In the genomic region with DNA sequence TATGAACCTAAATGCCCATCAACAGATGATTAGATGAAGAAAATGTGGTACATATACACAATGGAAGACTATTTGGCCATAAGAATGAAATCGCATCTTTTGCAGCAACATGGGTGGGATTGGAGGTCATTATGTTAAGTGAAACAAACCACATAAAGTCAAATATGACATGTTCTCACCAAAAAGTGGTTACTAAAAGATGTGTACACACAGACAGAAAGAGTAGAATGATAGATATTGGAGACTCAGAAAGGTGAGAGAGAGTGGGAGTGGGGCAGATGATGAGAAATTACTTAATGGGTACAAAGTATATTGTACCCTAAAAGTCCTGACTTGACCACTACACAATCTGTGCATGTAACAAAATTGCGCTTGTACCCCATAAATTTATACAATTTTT, we compare ENCODE assay signal across 35 cellular contexts. TPM values are rescaled to one million over a fixed set of nuclear protein-coding genes. Genes with fewer than 3 reads are reported as not detected.
"Had no signal": no experiment of that assay in that cellular context is flagged by ENCODE, and none has a peak within 500 bp of the region (broad histone marks: within the 10 kb centered on the region; RNA-seq: fewer than 3 reads in every experiment).

No MANE protein-coding gene starts in this region.

- H3K27me3 Mint-ChIP-seq: activated CD4-positive, alpha-beta memory T cell treated with anti-CD3 and anti-CD28 coated beads for 36 hours; activated CD8-positive, alpha-beta T cell treated with anti-CD3 and anti-CD28 coated beads for 36 hours; activated naive CD8-positive, alpha-beta T cell treated with anti-CD3 and anti-CD28 coated beads, Interleukin-2, amount 10 ng/mL, durations not matched to agents 7 days and 5 days; activated T-cell treated with anti-CD3 and anti-CD28 coated beads, Interleukin-2, amount 50 U/mL, for 24 hours had no signal

- H3K27ac Mint-ChIP-seq: activated B cell treated with CpG ODN at 0.5 μM for 24 hours; activated CD4-positive, alpha-beta memory T cell treated with anti-CD3 and anti-CD28 coated beads for 36 hours; activated CD4-positive, alpha-beta T cell treated with anti-CD3 and anti-CD28 coated beads, Interleukin-2, amount 10 ng/mL, durations not matched to agents 24 days and 14 days; activated CD8-positive, alpha-beta T cell treated with anti-CD3 and anti-CD28 coated beads for 36 hours; activated naive CD4-positive, alpha-beta T cell treated with anti-CD3 and anti-CD28 coated beads for 36 hours; activated naive CD4-positive, alpha-beta T cell treated with anti-CD3 and anti-CD28 coated beads, Interleukin-2, amount 50 U/mL, for 72 hours; activated naive CD8-positive, alpha-beta T cell treated with anti-CD3 and anti-CD28 coated beads, Interleukin-2, amount 10 ng/mL, durations not matched to agents 7 days and 5 days; activated T-cell treated with anti-CD3 and anti-CD28 coated beads, Interleukin-2, amount 50 U/mL, for 24 hours; activated T-helper 1 cell treated with anti-CD3 and anti-CD28 coated beads, Interleukin-12 subunit alpha, Interleukin-12 subunit beta, Interleukin-2, Interleukin-4 antibody, amounts not matched to agents 30 ng/mL and 10 ng/mL and 1 ng/mL, durations not matched to agents 14 hours and 24 hours and 36 hours; activated T-helper 17 cell treated with anti-CD3 and anti-CD28 coated beads, Interleukin-2, amount 50 U/mL, for 72 hours; T-cell; T-helper 2 cell treated with Interferon-gamma antibody and Interleukin-4, amounts not matched to agents 5 μg/mL and 100 μg/mL, for 36 hours had no signal

- H3K36me3 Mint-ChIP-seq: activated CD4-positive, alpha-beta memory T cell treated with anti-CD3 and anti-CD28 coated beads for 36 hours; activated naive CD4-positive, alpha-beta T cell treated with anti-CD3 and anti-CD28 coated beads, Interleukin-2, amount 50 U/mL, for 72 hours; T-cell had no signal

- H3K27me3 ChIP-seq: body of pancreas, brain microvascular endothelial cell, breast epithelium had no signal

- H3K9me3 Mint-ChIP-seq: activated CD4-positive, alpha-beta T cell treated with anti-CD3 and anti-CD28 coated beads, Interleukin-2, amount 10 ng/mL, durations not matched to agents 24 days and 14 days; activated naive CD4-positive, alpha-beta T cell treated with anti-CD3 and anti-CD28 coated beads for 36 hours; activated naive CD4-positive, alpha-beta T cell treated with anti-CD3 and anti-CD28 coated beads, Interleukin-2, amount 50 U/mL, for 72 hours; activated T-helper 1 cell treated with anti-CD3 and anti-CD28 coated beads, Interleukin-12 subunit alpha, Interleukin-12 subunit beta, Interleukin-2, Interleukin-4 antibody, amounts not matched to agents 30 ng/mL and 10 ng/mL and 1 ng/mL, durations not matched to agents 14 hours and 24 hours and 36 hours; activated T-helper 17 cell treated with anti-CD3 and anti-CD28 coated beads, Interleukin-2, amount 50 U/mL, for 72 hours; T-helper 2 cell treated with Interferon-gamma antibody and Interleukin-4, amounts not matched to agents 5 μg/mL and 100 μg/mL, for 36 hours had no signal

- H3K9me3 ChIP-seq: body of pancreas, breast epithelium had no signal

- H3K4me3 ChIP-seq: body of pancreas, breast epithelium had no signal

- H3K4me1 ChIP-seq: body of pancreas, breast epithelium had no signal

- ATAC-seq: activated CD8-positive, alpha-beta T cell treated with anti-CD3 and anti-CD28 coated beads for 36 hours; body of pancreas; T-cell had no signal

- FAIRE-seq: astrocyte, TTC549 had no signal

- H3K4me3 Mint-ChIP-seq: activated B cell treated with CpG ODN at 0.5 μM for 24 hours; activated CD4-positive, alpha-beta memory T cell treated with anti-CD3 and anti-CD28 coated beads for 36 hours; activated CD4-positive, alpha-beta T cell treated with anti-CD3 and anti-CD28 coated beads, Interleukin-2, amount 10 ng/mL, durations not matched to agents 24 days and 14 days; activated CD8-positive, alpha-beta T cell treated with anti-CD3 and anti-CD28 coated beads for 36 hours; activated naive CD4-positive, alpha-beta T cell treated with anti-CD3 and anti-CD28 coated beads for 36 hours; activated naive CD8-positive, alpha-beta T cell treated with anti-CD3 and anti-CD28 coated beads, Interleukin-2, amount 10 ng/mL, durations not matched to agents 7 days and 5 days; activated T-cell treated with anti-CD3 and anti-CD28 coated beads, Interleukin-2, amount 50 U/mL, for 24 hours; activated T-helper 1 cell treated with anti-CD3 and anti-CD28 coated beads, Interleukin-12 subunit alpha, Interleukin-12 subunit beta, Interleukin-2, Interleukin-4 antibody, amounts not matched to agents 30 ng/mL and 10 ng/mL and 1 ng/mL, durations not matched to agents 14 hours and 24 hours and 36 hours; activated T-helper 17 cell treated with anti-CD3 and anti-CD28 coated beads, Interleukin-2, amount 50 U/mL, for 72 hours; T-cell; T-helper 2 cell treated with Interferon-gamma antibody and Interleukin-4, amounts not matched to agents 5 μg/mL and 100 μg/mL, for 36 hours had no signal

- H3K36me3 ChIP-seq: brain microvascular endothelial cell, breast epithelium had no signal

- H3K4me1 Mint-ChIP-seq: activated T-helper 17 cell treated with anti-CD3 and anti-CD28 coated beads, Interleukin-2, amount 50 U/mL, for 72 hours had no signal

- DNase-seq: activated B cell treated with CpG ODN at 0.5 μM for 24 hours; activated CD4-positive, alpha-beta memory T cell treated with anti-CD3 and anti-CD28 coated beads for 36 hours; activated CD4-positive, alpha-beta T cell treated with anti-CD3 and anti-CD28 coated beads for 4 hours; activated CD4-positive, alpha-beta T cell treated with anti-CD3 and anti-CD28 coated beads, Interleukin-2, amount 10 ng/mL, durations not matched to agents 24 days and 14 days; activated CD4-positive, alpha-beta T cell treated with anti-CD3 and anti-CD28 coated beads, Interleukin-2, amount 50 U/mL, for 1 hour; activated CD4-positive, alpha-beta T cell treated with anti-CD3 and anti-CD28 coated beads, Interleukin-2, amount 50 U/mL, for 4 hours; activated CD4-positive, CD25-positive, alpha-beta regulatory T cell treated with anti-CD3 and anti-CD28 coated beads, Interleukin-2, amount 50 U/mL, for 72 hours; activated CD8-positive, alpha-beta memory T cell treated with anti-CD3 and anti-CD28 coated beads, Interleukin-2, amount 50 U/mL, for 4 hours; activated CD8-positive, alpha-beta T cell treated with anti-CD3 and anti-CD28 coated beads for 36 hours; activated effector memory CD4-positive, alpha-beta T cell treated with anti-CD3 and anti-CD28 coated beads, Interleukin-2, amount 50 U/mL, for 16 hours; activated gamma-delta T cell treated with Interleukin-2 at 50 U/mL for 16 hours; activated naive CD4-positive, alpha-beta T cell; activated naive CD4-positive, alpha-beta T cell treated with anti-CD3 and anti-CD28 coated beads for 36 hours; activated naive CD4-positive, alpha-beta T cell treated with anti-CD3 and anti-CD28 coated beads, Interleukin-2, amount 50 U/mL, for 16 hours; activated naive CD8-positive, alpha-beta T cell treated with anti-CD3 and anti-CD28 coated beads, Interleukin-2, amount 10 ng/mL, durations not matched to agents 7 days and 5 days; activated T-cell treated with anti-CD3 and anti-CD28 coated beads for 4 hours; activated T-cell treated with anti-CD3 and anti-CD28 coated beads, Interleukin-2, amount 50 U/mL, for 24 hours; activated T-cell treated with anti-CD3 and anti-CD28 coated beads, Interleukin-2, amount 50 U/mL, for 48 hours; amygdala; anterior cingulate cortex; body of pancreas; brain microvascular endothelial cell; central memory CD4-positive, alpha-beta T cell; T-cell; T-helper 2 cell; T-helper 9 cell had no signal

- H3K27ac ChIP-seq: body of pancreas, brain microvascular endothelial cell, breast epithelium, VCaP had no signal

RNA-seq across cellular contexts. Expression of a gene that starts 19.6 kb away (rescaled TPM):
- total RNA-seq: activated B cell treated with CpG ODN at 0.5 μM for 24 hours; activated CD4-positive, alpha-beta memory T cell treated with anti-CD3 and anti-CD28 coated beads for 36 hours; activated CD4-positive, alpha-beta T cell treated with anti-CD3 and anti-CD28 coated beads, Interleukin-2, amount 10 ng/mL, durations not matched to agents 24 days and 14 days; activated naive CD4-positive, alpha-beta T cell treated with anti-CD3 and anti-CD28 coated beads for 36 hours; activated T-helper 1 cell treated with anti-CD3 and anti-CD28 coated beads, Interleukin-12 subunit alpha, Interleukin-12 subunit beta, Interleukin-2, Interleukin-4 antibody, amounts not matched to agents 30 ng/mL and 10 ng/mL and 1 ng/mL, durations not matched to agents 14 hours and 24 hours and 36 hours; T-helper 1 cell treated with Interleukin-12 subunit alpha and Interleukin-12 subunit beta and Interleukin-4 antibody, amounts not matched to agents 30 ng/mL and 1 ng/mL, for 36 hours had no signal
